Comparison of ENCODE assay signal across 15 cellular contexts in genomic region chr5:127275641-127276193, GRCh38. TPM values are rescaled to one million over a fixed set of nuclear protein-coding genes. Genes with fewer than 3 reads are reported as not detected.
DNase-seq lines count a peak whose midpoint lies in the region; ATAC-seq, FAIRE-seq and TF ChIP-seq lines count a peak whose summit lies in the region.
"Had no signal": no experiment of that assay in that cellular context is flagged by ENCODE, and none has a peak within 500 bp of the region (broad histone marks: within the 10 kb centered on the region; RNA-seq: fewer than 3 reads in every experiment).

No MANE protein-coding gene starts in this region.

- no peak overlapping the region for H3K4me2 ChIP-seq in HepG2 (ENCODE audit: low read depth, low read length)
- H3K4me2 ChIP-seq: A549 had no signal

- intact Hi-C loops in HepG2 (cut with micrococcal nuclease; ENCODE audit: unreplicated experiment) = no loop called here
- intact Hi-C loops in right lobe of liver (cut with DNase I) = no loop called here

- POLR2A ChIA-PET in HepG2 (lab: Yijun Ruan, JAX) = no interaction called here

- TF ChIP-seq CTCF in HepG2 (CRISPR knock-in tag; IDR thresholded peaks at IDR 0.05) (no peak), right lobe of liver (IDR thresholded peaks at IDR 0.05) (no peak)

- H3K79me2 ChIP-seq in HepG2 (ENCODE audit: insufficient read depth, low read length) = no peaks in the 10 kb centered on the region

- H3K27me3 ChIP-seq in HepG2 (ENCODE audit: control insufficient read depth in 1 of 2, insufficient read depth in 2 of 2, low read length in 2 of 2) = 0 out of 5 replicates have a peak, but pooled peaks cover 0 to 4% of the 10 kb centered on the region in 2 experiments
- no peaks in the 10 kb centered on the region for H3K27me3 ChIP-seq in right lobe of liver
- H3K27me3 ChIP-seq: BE2C had no signal

- no peaks in the 10 kb centered on the region for H4K20me1 ChIP-seq in HepG2 (ENCODE audit: insufficient read depth, low read length)

- ATAC-seq in HepG2 (no peak), right lobe of liver (no peak), HG03175 (IDR thresholded peaks at IDR 0.05; ENCODE audit: unreplicated experiment) (no peak)
- ATAC-seq: A549 had no signal

- WGBS in HepG2 (ENCODE audit: low lambda C conversion rate) = 2% methylated on average over 2 of the region's 2 CpGs
- WGBS in right lobe of liver (ENCODE audit: insufficient coverage, low coverage, low lambda C conversion rate, missing lambda C conversion rate) = 59% methylated on average over 2 of the region's 2 CpGs

- H3K9me3 ChIP-seq in HepG2 (ENCODE audit: low read length) (no peaks in the 10 kb centered on the region), right lobe of liver (no peaks in the 10 kb centered on the region)
- H3K9me3 ChIP-seq: BE2C had no signal

- in situ Hi-C loops in HepG2 (cut with HindIII; ENCODE audit: extremely low pct_ligation_motif_present, low pct_unique_long_range_greater_than_20kb) = no loop called here

- H3K36me3 ChIP-seq in HepG2 (replicated peaks in 1 of 2; ENCODE audit: control insufficient read depth in 1 of 2, insufficient read depth in 2 of 2, low read length in 2 of 2) (no peaks in the 10 kb centered on the region), right lobe of liver (no peaks in the 10 kb centered on the region)
- H3K36me3 ChIP-seq: BE2C had no signal

- FAIRE-seq in HepG2 (lab: Jason Lieb, UNC) = no peak
- FAIRE-seq: A549 had no signal

- no peak for TF ChIP-seq EP300 in HepG2 (IDR thresholded peaks at IDR 0.05; ENCODE audit: low read depth in 2 of 2, low read length in 2 of 2)
- no peak for TF ChIP-seq EP300 in HepG2 (CRISPR knock-in tag; IDR thresholded peaks at IDR 0.05; ENCODE audit: borderline replicate concordance)

- no peak for DNase-seq in HepG2 (ENCODE audit: low spot score)
- no peak for DNase-seq in right lobe of liver
- peak; percentile 62 for DNase-seq in NCI-H69 (lab: John Stamatoyannopoulos, UW)
- peak; percentile 21 for DNase-seq in kidney tubule cell (ENCODE audit: low spot score)
- no peak for DNase-seq in SW 1271 (lab: John Stamatoyannopoulos, UW)
- DNase-seq: BE2C; CD4-positive, alpha-beta memory T cell; DND-41; GF-D8; HCEC 1CT had no signal

- CTCF ChIA-PET in HepG2 (lab: Yijun Ruan, JAX; ENCODE audit: low intra/inter-chr PET ratio, low total read pairs) = no interaction called here

- H3K9ac ChIP-seq in HepG2 (ENCODE audit: insufficient read depth, low read depth, low read length) = no peak overlapping the region

- H3K4me3 ChIP-seq in HepG2 (replicated peaks in 1 of 3; ENCODE audit: insufficient read depth in 1 of 3, low read depth in 2 of 3, low read length in 3 of 3) (no peak overlapping the region), right lobe of liver (no peak overlapping the region)
- H3K4me3 ChIP-seq: A549 had no signal

- TF ChIP-seq POLR2A in HepG2 (IDR thresholded peaks at IDR 0.05; ENCODE audit: insufficient read depth in 1 of 2, low read depth in 2 of 2, low read length in 2 of 2) (no peak), right lobe of liver (IDR thresholded peaks at IDR 0.05) (no peak)

- no peak for TF ChIP-seq RAD21 in HepG2 (CRISPR knock-in tag; IDR thresholded peaks at IDR 0.05)

- no peaks in the 10 kb centered on the region for H3K4me1 ChIP-seq in HepG2 (ENCODE audit: insufficient read depth, low read length)
- H3K4me1 ChIP-seq in right lobe of liver = no peaks in the 10 kb centered on the region
- H3K4me1 ChIP-seq: A549, BE2C had no signal

- H3K27ac ChIP-seq in HepG2 (ENCODE audit: extremely low read length, insufficient read depth, low read length) (no peak overlapping the region), right lobe of liver (no peak overlapping the region)
- H3K27ac ChIP-seq: A549, C4-2B, HL-60 had no signal

- H2AFZ ChIP-seq in HepG2 (ENCODE audit: low read length) = no peak overlapping the region

- BruUV-seq in HepG2 (replicated peaks; lab: Mats Ljungman, UMichigan) = no TSS peak

TF ChIP-seq in HepG2, 621 proteins besides CTCF, POLR2A, EP300 and RAD21:
- TF ChIP-seq ZNF687 (CRISPR knock-in tag; IDR thresholded peaks at IDR 0.05) (no peak), POGK (CRISPR knock-in tag; conservative IDR thresholded peaks at IDR 0.05) (no peak), PAX8 (CRISPR knock-in tag; IDR thresholded peaks at IDR 0.05; ENCODE audit: borderline replicate concordance) (no peak), ATF7 (IDR thresholded peaks at IDR 0.05) (peak; percentile 69), ATF7 (CRISPR knock-in tag; IDR thresholded peaks at IDR 0.05) (no peak)

RNA-seq across cellular contexts. Expression of gene MEGF10, which starts 14.9 kb away (rescaled TPM):
- total RNA-seq in HepG2 (2016; rRNA removed; fragmentation: Illumina TruSeq; extraction: Trizol) (not detected in 2 replicates), right lobe of liver (1 to 10 TPM in 1 of 6 experiments, under 1 TPM in 5; 0.42 to 1.4 (median 0.75) TPM)
- not detected in 2 replicates for total RNA-seq in HepG2 (2016; cell fraction: cytosol; rRNA removed; fragmentation: Illumina TruSeq; extraction: Trizol; ENCODE audit: low read depth)
- total RNA-seq in HepG2 (2016; cell fraction: insoluble cytoplasmic fraction; rRNA removed; fragmentation: Illumina TruSeq; extraction: Trizol) = not detected in 2 replicates
- not detected in 2 replicates for total RNA-seq in HepG2 (2016; cell fraction: membrane; rRNA removed; fragmentation: Illumina TruSeq; extraction: Trizol)
- not detected in 2 replicates for total RNA-seq in HepG2 (2016; cell fraction: nucleus; rRNA removed; fragmentation: Illumina TruSeq; extraction: Trizol)
- not detected in 2 replicates for polyA plus RNA-seq in HepG2 (2011; rRNA removed)
- not detected in 2 replicates for polyA plus RNA-seq in HepG2 (2011; cell fraction: cytosol; rRNA removed)
- polyA plus RNA-seq in HepG2 (2011; cell fraction: nucleus; rRNA removed) = not detected in 2 replicates
- polyA plus RNA-seq in HepG2 (2012) = not detected in 2 replicates
- not detected in 2 replicates for polyA plus RNA-seq in HepG2 (2016; cell fraction: cytosol; fragmentation: Illumina TruSeq; extraction: Trizol; ENCODE audit: low read depth)
- not detected in 2 replicates for polyA plus RNA-seq in HepG2 (2016; cell fraction: insoluble cytoplasmic fraction; fragmentation: Illumina TruSeq; extraction: Trizol; ENCODE audit: low read depth)
- polyA plus RNA-seq in HepG2 (2016; cell fraction: membrane; fragmentation: Illumina TruSeq; extraction: Trizol; ENCODE audit: low read depth) = not detected in 2 replicates
- not detected in 2 replicates for polyA plus RNA-seq in HepG2 (2016; cell fraction: nucleus; fragmentation: Illumina TruSeq; extraction: Trizol; ENCODE audit: insufficient read depth, low read depth)
- polyA minus RNA-seq in HepG2 (2011; rRNA and poly(A)+ RNA removed; ENCODE audit: low replicate concordance) = not detected in 2 replicates
- not detected in 2 replicates for polyA minus RNA-seq in HepG2 (2011; cell fraction: cytosol; rRNA and poly(A)+ RNA removed)
- polyA minus RNA-seq in HepG2 (2011; cell fraction: nucleus; rRNA and poly(A)+ RNA removed) = not detected in 2 replicates
- total RNA-seq: CD4-positive, alpha-beta memory T cell had no signal
- polyA plus RNA-seq: AG04450; CD4-positive, alpha-beta memory T cell had no signal

Comparison
In these comparisons a context has a peak if more than half of its experiments do, and no peak if none do; other contexts are left out.
1. DNase-seq: peak in NCI-H69 (single experiment) and kidney tubule cell (single experiment); none in HepG2 (single experiment), right lobe of liver (0 of 3) and SW 1271 (0 of 2).